ENCODE assay signal across 16 cellular contexts in genomic region chr6:63502165-63502564, GRCh38.
"Had no signal": no experiment of that assay in that cellular context is flagged by ENCODE, and none has a peak within 500 bp of the region (broad histone marks: within the 10 kb centered on the region; RNA-seq: fewer than 3 reads in every experiment).

No MANE protein-coding gene starts in this region.

- H3K27ac ChIP-seq: cardiac muscle cell, left ventricle myocardium inferior, thyroid gland had no signal

- ATAC-seq: activated T-cell treated with anti-CD3 and anti-CD28 coated beads, Interleukin-2, amount 50 U/mL, for 72 hours; natural killer cell had no signal

- H3K4me1 ChIP-seq: left ventricle myocardium inferior, thyroid gland had no signal

- DNase-seq: activated CD4-positive, alpha-beta memory T cell treated with anti-CD3 and anti-CD28 coated beads for 36 hours; activated CD4-positive, alpha-beta T cell treated with anti-CD3 and anti-CD28 coated beads for 48 hours; activated effector memory CD4-positive, alpha-beta T cell treated with Interleukin-2 at 50 U/mL for 16 hours; activated naive CD4-positive, alpha-beta T cell treated with anti-CD3 and anti-CD28 coated beads, Interleukin-2, amount 10 ng/mL, durations not matched to agents 7 days and 5 days; activated T-cell treated with anti-CD3 and anti-CD28 coated beads, Interleukin-2, amount 50 U/mL, for 72 hours; amygdala; dermis blood vessel endothelial cell; effector CD8-positive, alpha-beta T cell; glutamatergic neuron; hippocampal formation; kidney glomerular epithelial cell; left ventricle myocardium inferior; natural killer cell; substantia nigra; thyroid gland had no signal

- H3K36me3 ChIP-seq: cardiac muscle cell, left ventricle myocardium inferior, thyroid gland had no signal

- H3K27me3 ChIP-seq: cardiac muscle cell, thyroid gland had no signal

- H3K4me3 ChIP-seq: cardiac muscle cell, left ventricle myocardium inferior, thyroid gland had no signal

- H3K9me3 ChIP-seq: left ventricle myocardium inferior, thyroid gland had no signal
